Comparison of ENCODE assay signal across 1 cellular context in the genomic region with DNA sequence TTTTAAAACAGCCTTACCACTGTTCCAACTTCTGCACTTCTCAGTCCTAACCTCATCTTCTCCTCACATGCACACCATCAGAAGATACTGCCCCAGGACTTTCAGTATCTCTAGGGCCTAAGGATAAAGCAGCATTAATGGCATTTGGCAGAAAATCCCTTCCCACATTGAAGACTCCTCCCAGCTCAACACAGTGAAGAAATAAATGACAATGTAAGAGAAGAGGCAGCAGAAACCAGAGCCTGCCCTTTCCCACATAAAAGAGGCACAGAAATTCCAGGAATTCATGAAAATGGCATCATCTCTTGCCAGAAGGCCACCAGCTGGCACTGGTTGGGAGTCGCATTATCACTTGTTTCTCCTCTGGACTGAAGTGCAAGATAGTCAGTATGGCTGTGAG.
TF ChIP-seq lines count a peak whose summit lies in the region.

No MANE protein-coding gene starts in this region.

TF ChIP-seq in HepG2, 621 proteins besides CTCF, POLR2A, EP300 and RAD21:
- no peak for TF ChIP-seq PHF20 (CRISPR knock-in tag; IDR thresholded peaks at IDR 0.05)
- TF ChIP-seq TBP (CRISPR knock-in tag; IDR thresholded peaks at IDR 0.05) = no peak
- no peak for TF ChIP-seq SYNCRIP (IDR thresholded peaks at IDR 0.05; ENCODE audit: insufficient read depth, low read depth, low read length)
- no peak for TF ChIP-seq JUND (CRISPR knock-in tag; IDR thresholded peaks at IDR 0.05)
- TF ChIP-seq, protein P1, sequence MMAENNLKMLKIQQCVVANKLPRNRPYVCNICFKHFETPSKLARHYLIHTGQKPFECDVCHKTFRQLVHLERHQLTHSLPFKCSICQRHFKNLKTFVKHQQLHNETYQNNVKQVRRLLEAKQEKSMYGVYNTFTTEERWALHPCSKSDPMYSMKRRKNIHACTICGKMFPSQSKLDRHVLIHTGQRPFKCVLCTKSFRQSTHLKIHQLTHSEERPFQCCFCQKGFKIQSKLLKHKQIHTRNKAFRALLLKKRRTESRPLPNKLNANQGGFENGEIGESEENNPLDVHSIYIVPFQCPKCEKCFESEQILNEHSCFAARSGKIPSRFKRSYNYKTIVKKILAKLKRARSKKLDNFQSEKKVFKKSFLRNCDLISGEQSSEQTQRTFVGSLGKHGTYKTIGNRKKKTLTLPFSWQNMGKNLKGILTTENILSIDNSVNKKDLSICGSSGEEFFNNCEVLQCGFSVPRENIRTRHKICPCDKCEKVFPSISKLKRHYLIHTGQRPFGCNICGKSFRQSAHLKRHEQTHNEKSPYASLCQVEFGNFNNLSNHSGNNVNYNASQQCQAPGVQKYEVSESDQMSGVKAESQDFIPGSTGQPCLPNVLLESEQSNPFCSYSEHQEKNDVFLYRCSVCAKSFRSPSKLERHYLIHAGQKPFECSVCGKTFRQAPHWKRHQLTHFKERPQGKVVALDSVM (CRISPR knock-in tag; IDR thresholded peaks at IDR 0.05) = no peak
- TF ChIP-seq, protein P2, sequence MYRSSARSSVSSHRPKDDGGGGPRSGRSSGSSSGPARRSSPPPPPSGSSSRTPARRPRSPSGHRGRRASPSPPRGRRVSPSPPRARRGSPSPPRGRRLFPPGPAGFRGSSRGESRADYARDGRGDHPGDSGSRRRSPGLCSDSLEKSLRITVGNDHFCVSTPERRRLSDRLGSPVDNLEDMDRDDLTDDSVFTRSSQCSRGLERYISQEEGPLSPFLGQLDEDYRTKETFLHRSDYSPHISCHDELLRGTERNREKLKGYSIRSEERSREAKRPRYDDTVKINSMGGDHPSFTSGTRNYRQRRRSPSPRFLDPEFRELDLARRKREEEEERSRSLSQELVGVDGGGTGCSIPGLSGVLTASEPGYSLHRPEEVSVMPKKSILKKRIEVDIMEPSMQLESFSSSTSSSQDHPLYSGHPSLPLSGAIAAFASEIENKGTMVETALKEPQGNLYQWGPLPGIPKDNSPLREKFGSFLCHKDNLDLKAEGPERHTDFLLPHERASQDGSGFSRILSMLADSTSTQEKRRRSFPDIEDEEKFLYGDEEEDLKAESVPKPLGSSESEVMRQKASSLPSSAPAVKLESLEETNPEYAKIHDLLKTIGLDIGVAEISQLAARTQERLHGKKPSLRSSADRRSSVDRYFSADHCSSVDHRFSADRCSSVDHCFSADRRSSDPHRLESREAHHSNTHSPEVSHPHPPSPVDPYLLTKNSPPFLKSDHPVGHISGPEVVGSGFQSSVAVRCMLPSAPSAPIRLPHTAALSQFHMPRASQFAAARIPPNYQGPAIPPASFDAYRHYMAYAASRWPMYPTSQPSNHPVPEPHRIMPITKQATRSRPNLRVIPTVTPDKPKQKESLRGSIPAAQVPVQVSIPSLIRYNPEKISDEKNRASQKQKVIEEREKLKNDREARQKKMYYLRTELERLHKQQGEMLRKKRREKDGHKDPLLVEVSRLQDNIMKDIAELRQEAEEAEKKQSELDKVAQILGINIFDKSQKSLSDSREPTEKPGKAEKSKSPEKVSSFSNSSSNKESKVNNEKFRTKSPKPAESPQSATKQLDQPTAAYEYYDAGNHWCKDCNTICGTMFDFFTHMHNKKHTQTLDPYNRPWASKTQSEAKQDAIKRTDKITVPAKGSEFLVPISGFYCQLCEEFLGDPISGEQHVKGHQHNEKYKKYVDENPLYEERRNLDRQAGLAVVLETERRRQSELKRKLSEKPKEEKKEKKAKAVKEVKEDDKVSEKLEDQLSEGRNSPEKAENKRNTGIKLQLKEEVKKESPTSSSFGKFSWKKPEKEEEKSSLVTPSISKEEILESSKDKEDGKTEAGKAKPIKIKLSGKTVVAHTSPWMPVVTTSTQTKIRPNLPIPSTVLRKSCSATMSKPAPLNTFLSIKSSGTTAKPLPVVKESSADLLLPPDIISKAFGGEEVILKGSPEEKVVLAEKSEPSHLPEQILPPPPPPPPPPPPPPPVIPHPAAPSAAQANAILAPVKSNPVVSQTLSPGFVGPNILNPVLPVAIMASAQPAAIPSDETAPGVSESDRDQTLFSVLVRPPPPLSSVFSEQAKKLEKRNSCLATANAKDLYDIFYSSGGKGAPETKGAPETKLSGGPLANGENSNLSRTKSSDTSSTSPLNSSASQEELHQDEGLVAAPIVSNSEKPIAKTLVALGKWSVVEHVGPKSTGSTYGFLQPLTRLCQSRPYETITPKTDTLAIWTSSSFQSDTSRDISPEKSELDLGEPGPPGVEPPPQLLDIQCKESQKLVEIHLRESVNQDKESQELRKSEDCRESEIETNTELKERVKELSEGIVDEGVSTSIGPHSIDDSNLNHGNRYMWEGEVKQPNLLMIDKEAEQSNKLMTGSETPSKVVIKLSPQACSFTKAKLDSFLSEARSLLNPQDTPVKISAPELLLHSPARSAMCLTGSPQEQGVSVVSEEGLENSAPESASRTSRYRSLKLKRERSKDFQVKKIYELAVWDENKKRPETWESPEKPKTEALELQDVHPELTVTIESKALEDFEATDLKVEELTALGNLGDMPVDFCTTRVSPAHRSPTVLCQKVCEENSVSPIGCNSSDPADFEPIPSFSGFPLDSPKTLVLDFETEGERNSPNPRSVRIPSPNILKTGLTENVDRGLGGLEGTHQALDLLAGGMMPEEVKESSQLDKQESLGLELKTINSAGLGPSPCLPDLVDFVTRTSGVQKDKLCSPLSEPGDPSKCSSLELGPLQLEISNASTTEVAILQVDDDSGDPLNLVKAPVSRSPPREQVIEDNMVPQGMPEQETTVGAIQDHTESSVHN (CRISPR knock-in tag; IDR thresholded peaks at IDR 0.05) = no peak
- TF ChIP-seq ZNF775 (CRISPR knock-in tag; IDR thresholded peaks at IDR 0.05; ENCODE audit: borderline replicate concordance) = no peak
- TF ChIP-seq DZIP1 (CRISPR knock-in tag; IDR thresholded peaks at IDR 0.05) = no peak
- TF ChIP-seq NR2F2 (IDR thresholded peaks at IDR 0.05; ENCODE audit: borderline replicate concordance, low read depth) = no peak
- no peak for TF ChIP-seq GPN1 (CRISPR knock-in tag; IDR thresholded peaks at IDR 0.05; ENCODE audit: borderline replicate concordance)
- TF ChIP-seq GTF3A (CRISPR knock-in tag; conservative IDR thresholded peaks at IDR 0.05) = no peak
- TF ChIP-seq ZNF850 (CRISPR knock-in tag; conservative IDR thresholded peaks at IDR 0.05) = no peak
- TF ChIP-seq KLF16 (CRISPR knock-in tag; IDR thresholded peaks at IDR 0.05) = no peak
- TF ChIP-seq ZNF138 (CRISPR knock-in tag; IDR thresholded peaks at IDR 0.05; ENCODE audit: low read depth) = no peak
- TF ChIP-seq ZNF646 (CRISPR knock-in tag; IDR thresholded peaks at IDR 0.05) = no peak
- no peak for TF ChIP-seq RARA (CRISPR knock-in tag; IDR thresholded peaks at IDR 0.05)
- no peak for TF ChIP-seq STAT5B (CRISPR knock-in tag; IDR thresholded peaks at IDR 0.05)
- TF ChIP-seq ZNF737 (CRISPR knock-in tag; IDR thresholded peaks at IDR 0.05; ENCODE audit: borderline replicate concordance) = no peak
- no peak for TF ChIP-seq NR2F6 (IDR thresholded peaks at IDR 0.05)
- no peak for TF ChIP-seq NR2F6 (CRISPR knock-in tag; IDR thresholded peaks at IDR 0.05)
TF ChIP-seq in HepG2: peak in this region for 0.
